10 cellular contexts compared by ENCODE assay signal in genomic region chr5:42840279-42840678, GRCh38. TPM values are rescaled to one million over a fixed set of nuclear protein-coding genes. Genes with fewer than 3 reads are reported as not detected.
DNase-seq lines count a peak whose midpoint lies in the region; ATAC-seq, FAIRE-seq and TF ChIP-seq lines count a peak whose summit lies in the region.
"Had no signal": no experiment of that assay in that cellular context is flagged by ENCODE, and none has a peak within 500 bp of the region (broad histone marks: within the 10 kb centered on the region; RNA-seq: fewer than 3 reads in every experiment).

No MANE protein-coding gene starts in this region.

- H3K9me3 Mint-ChIP-seq in T-cell: peaks cover 0 to 3% (median 2%) of the 10 kb centered on the region in 3 donors

- CTCF ChIA-PET in T-cell (lab: Charles Lee): no interaction called here

- no peaks in the 10 kb centered on the region for H3K4me1 Mint-ChIP-seq in T-cell

- ATAC-seq in T-cell (replicated peaks in 1 of 4): no peak

- H3K4me3 Mint-ChIP-seq in T-cell: no peak overlapping the region
- H3K4me3 Mint-ChIP-seq: T-helper 1 cell treated with Interleukin-12 subunit alpha and Interleukin-12 subunit beta and Interleukin-4 antibody, amounts not matched to agents 30 μg/mL and 1 μg/mL, for 36 hours had no signal

- H3K27me3 Mint-ChIP-seq in T-cell: peaks cover 0 to 2% of the 10 kb centered on the region in 2 donors

- no peaks in the 10 kb centered on the region for H3K9me3 ChIP-seq in HAP-1

- DNase-seq in DMS53 (lab: John Stamatoyannopoulos, UW) (peak; percentile 1), DMS53 treated with DMSO at 0.1 percent for 48 hours (lab: John Stamatoyannopoulos, UW; ENCODE audit: unreplicated experiment) (no peak), coronary artery (ENCODE audit: low spot score) (no peak), medulla oblongata (ENCODE audit: extremely low spot score) (peak; percentile 45), urothelium cell line (ENCODE audit: low spot score) (peak; percentile 49), HAP-1 (ENCODE audit: low spot score in 2 of 2) (no peak), T-cell (no peak)
- no peak for DNase-seq in stimulated activated CD4-positive, alpha-beta T cell treated with anti-CD3 and anti-CD28 coated beads, Interleukin-2, amount 100 ng/mL, for 24 hours
- DNase-seq: 8988T had no signal

- POLR2A ChIA-PET in T-cell (lab: Charles Lee): no interaction called here

- TF ChIP-seq CTCF in coronary artery (IDR thresholded peaks at IDR 0.05): no peak

- in situ Hi-C loops in HAP-1 (cut with MboI; ENCODE audit: low sequenced_read_pairs): no loop called here

- H3K36me3 Mint-ChIP-seq in T-cell: no peaks in the 10 kb centered on the region

- FAIRE-seq in urothelium cell line (lab: Jason Lieb, UNC): peak; percentile 30

- peak overlapping the region in 1 of 2 donors; percentile 81 for H3K27ac ChIP-seq in coronary artery

- H3K4me3 ChIP-seq in coronary artery: peak overlapping the region; percentile 46
- H3K4me3 ChIP-seq in HAP-1: no peak overlapping the region

- no peaks in the 10 kb centered on the region for H3K36me3 ChIP-seq in HAP-1 (replicated peaks)

- H3K27me3 ChIP-seq in HAP-1 (ENCODE audit: low read depth): no peaks in the 10 kb centered on the region; the same call in 1 of the 2 replicates

- no peak overlapping the region for H3K27ac Mint-ChIP-seq in T-cell
- H3K27ac Mint-ChIP-seq: T-helper 1 cell treated with Interleukin-12 subunit alpha and Interleukin-12 subunit beta and Interleukin-4 antibody, amounts not matched to agents 30 μg/mL and 1 μg/mL, for 36 hours had no signal

- H3K4me1 ChIP-seq in HAP-1: no peaks in the 10 kb centered on the region

RNA-seq across cellular contexts. Expression of gene SELENOP, which starts 28.6 kb away (rescaled TPM):
- total RNA-seq in T-cell: 1 to 10 TPM in 3 of 5 donors, under 1 TPM in 2; 0.68 to 3.1 (median 2.6) TPM

Comparison
In these comparisons a context has a peak if more than half of its experiments do, and no peak if none do; other contexts are left out.
1. DNase-seq: peak in DMS53 (single experiment), medulla oblongata (single experiment) and urothelium cell line (single experiment); none in DMS53 treated with DMSO at 0.1 percent for 48 hours (single experiment), coronary artery (single experiment), HAP-1 (0 of 2), T-cell (0 of 34) and stimulated activated CD4-positive, alpha-beta T cell treated with anti-CD3 and anti-CD28 coated beads, Interleukin-2, amount 100 ng/mL, for 24 hours (0 of 2).